Comparison of ENCODE assay signal across 1 cellular context in genomic region chr12:4604684-4605193, GRCh38.
A peak's percentile ranks its signal among the peaks of the same experiment; 100 is the strongest.
TF ChIP-seq lines count a peak whose summit lies in the region.

No MANE protein-coding gene starts in this region.

TF ChIP-seq in HepG2, 621 proteins besides CTCF, POLR2A, EP300 and RAD21 (continued from another document and continues in another):
- TF ChIP-seq, protein P1, sequence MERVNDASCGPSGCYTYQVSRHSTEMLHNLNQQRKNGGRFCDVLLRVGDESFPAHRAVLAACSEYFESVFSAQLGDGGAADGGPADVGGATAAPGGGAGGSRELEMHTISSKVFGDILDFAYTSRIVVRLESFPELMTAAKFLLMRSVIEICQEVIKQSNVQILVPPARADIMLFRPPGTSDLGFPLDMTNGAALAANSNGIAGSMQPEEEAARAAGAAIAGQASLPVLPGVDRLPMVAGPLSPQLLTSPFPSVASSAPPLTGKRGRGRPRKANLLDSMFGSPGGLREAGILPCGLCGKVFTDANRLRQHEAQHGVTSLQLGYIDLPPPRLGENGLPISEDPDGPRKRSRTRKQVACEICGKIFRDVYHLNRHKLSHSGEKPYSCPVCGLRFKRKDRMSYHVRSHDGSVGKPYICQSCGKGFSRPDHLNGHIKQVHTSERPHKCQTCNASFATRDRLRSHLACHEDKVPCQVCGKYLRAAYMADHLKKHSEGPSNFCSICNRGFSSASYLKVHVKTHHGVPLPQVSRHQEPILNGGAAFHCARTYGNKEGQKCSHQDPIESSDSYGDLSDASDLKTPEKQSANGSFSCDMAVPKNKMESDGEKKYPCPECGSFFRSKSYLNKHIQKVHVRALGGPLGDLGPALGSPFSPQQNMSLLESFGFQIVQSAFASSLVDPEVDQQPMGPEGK (CRISPR knock-in tag; IDR thresholded peaks at IDR 0.05), result peak; percentile 90
- TF ChIP-seq, protein P2, sequence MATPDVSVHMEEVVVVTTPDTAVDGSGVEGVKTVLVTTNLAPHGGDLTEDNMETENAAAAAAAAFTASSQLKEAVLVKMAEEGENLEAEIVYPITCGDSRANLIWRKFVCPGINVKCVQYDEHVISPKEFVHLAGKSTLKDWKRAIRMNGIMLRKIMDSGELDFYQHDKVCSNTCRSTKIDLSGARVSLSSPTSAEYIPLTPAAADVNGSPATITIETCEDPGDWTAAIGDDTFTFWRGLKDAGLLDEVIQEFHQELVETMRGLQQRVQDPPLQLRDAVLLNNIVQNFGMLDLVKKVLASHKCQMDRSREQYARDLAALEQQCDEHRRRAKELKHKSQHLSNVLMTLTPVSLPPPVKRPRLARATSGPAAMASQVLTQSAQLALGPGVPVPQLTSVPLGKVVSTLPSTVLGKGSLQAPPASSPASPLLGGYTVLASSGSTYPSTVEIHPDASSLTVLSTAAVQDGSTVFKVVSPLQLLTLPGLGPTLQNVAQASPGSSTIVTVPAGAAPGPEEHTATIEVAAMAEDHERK (CRISPR knock-in tag; IDR thresholded peaks at IDR 0.05; ENCODE audit: low read depth), result no peak
- TF ChIP-seq TGIF2 (CRISPR knock-in tag; IDR thresholded peaks at IDR 0.05) (no peak), ZNF788 (CRISPR knock-in tag; IDR thresholded peaks at IDR 0.05; ENCODE audit: borderline replicate concordance) (no peak; the same call in 1 of the 2 replicates), THAP7 (CRISPR knock-in tag; IDR thresholded peaks at IDR 0.05) (peak; percentile 59; the same call in 1 of the 2 replicates), KDM1A (CRISPR knock-in tag; IDR thresholded peaks at IDR 0.05) (no peak), FOXM1 (CRISPR knock-in tag; IDR thresholded peaks at IDR 0.05) (no peak), KAT8 (CRISPR knock-in tag; IDR thresholded peaks at IDR 0.05) (0 out of 2 replicates have a peak, but pooled peaks have one; percentile 79), CBX5 (CRISPR knock-in tag; IDR thresholded peaks at IDR 0.05; ENCODE audit: borderline replicate concordance) (no peak), NFE2 (CRISPR knock-in tag; IDR thresholded peaks at IDR 0.05) (no peak), KLF9 (CRISPR knock-in tag; IDR thresholded peaks at IDR 0.05; ENCODE audit: low read depth) (no peak), GATA4 (IDR thresholded peaks at IDR 0.05; ENCODE audit: borderline replicate concordance, low read depth) (no peak), EHMT2 (IDR thresholded peaks at IDR 0.05; ENCODE audit: borderline replicate concordance, low read depth, low read length) (no peak), RFXAP (CRISPR knock-in tag; IDR thresholded peaks at IDR 0.05; ENCODE audit: borderline replicate concordance) (no peak), STAT5B (CRISPR knock-in tag; IDR thresholded peaks at IDR 0.05) (no peak), REL (CRISPR knock-in tag; conservative IDR thresholded peaks at IDR 0.05) (no peak), ZIK1 (CRISPR knock-in tag; IDR thresholded peaks at IDR 0.05; ENCODE audit: borderline replicate concordance, low read depth) (no peak), ZNF530 (CRISPR knock-in tag; IDR thresholded peaks at IDR 0.05; ENCODE audit: low read depth) (no peak), TOE1 (CRISPR knock-in tag; IDR thresholded peaks at IDR 0.05) (no peak), E2F5 (CRISPR knock-in tag; conservative IDR thresholded peaks at IDR 0.05) (no peak), RFX5 (IDR thresholded peaks at IDR 0.05; ENCODE audit: low read depth, low read length) (no peak), FOSL1 (CRISPR knock-in tag; IDR thresholded peaks at IDR 0.05; ENCODE audit: borderline replicate concordance) (no peak), RFX3 (CRISPR knock-in tag; IDR thresholded peaks at IDR 0.05) (no peak), CREM (IDR thresholded peaks at IDR 0.05) (0 out of 2 replicates have a peak, but pooled peaks have one; percentile 33), CREM (CRISPR knock-in tag; IDR thresholded peaks at IDR 0.05) (no peak), CEBPZ (IDR thresholded peaks at IDR 0.05; ENCODE audit: low read length) (no peak), ZNF883 (CRISPR knock-in tag; IDR thresholded peaks at IDR 0.05; ENCODE audit: not compliant biosample characterization) (no peak), AHDC1 (CRISPR knock-in tag; IDR thresholded peaks at IDR 0.05; ENCODE audit: borderline replicate concordance) (no peak), ZNF7 (CRISPR knock-in tag; IDR thresholded peaks at IDR 0.05) (no peak)
- TF ChIP-seq, protein P3, sequence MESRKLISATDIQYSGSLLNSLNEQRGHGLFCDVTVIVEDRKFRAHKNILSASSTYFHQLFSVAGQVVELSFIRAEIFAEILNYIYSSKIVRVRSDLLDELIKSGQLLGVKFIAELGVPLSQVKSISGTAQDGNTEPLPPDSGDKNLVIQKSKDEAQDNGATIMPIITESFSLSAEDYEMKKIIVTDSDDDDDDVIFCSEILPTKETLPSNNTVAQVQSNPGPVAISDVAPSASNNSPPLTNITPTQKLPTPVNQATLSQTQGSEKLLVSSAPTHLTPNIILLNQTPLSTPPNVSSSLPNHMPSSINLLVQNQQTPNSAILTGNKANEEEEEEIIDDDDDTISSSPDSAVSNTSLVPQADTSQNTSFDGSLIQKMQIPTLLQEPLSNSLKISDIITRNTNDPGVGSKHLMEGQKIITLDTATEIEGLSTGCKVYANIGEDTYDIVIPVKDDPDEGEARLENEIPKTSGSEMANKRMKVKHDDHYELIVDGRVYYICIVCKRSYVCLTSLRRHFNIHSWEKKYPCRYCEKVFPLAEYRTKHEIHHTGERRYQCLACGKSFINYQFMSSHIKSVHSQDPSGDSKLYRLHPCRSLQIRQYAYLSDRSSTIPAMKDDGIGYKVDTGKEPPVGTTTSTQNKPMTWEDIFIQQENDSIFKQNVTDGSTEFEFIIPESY (CRISPR knock-in tag; IDR thresholded peaks at IDR 0.05), result 0 out of 2 replicates have a peak, but pooled peaks have one; percentile 8
- TF ChIP-seq, protein P4, sequence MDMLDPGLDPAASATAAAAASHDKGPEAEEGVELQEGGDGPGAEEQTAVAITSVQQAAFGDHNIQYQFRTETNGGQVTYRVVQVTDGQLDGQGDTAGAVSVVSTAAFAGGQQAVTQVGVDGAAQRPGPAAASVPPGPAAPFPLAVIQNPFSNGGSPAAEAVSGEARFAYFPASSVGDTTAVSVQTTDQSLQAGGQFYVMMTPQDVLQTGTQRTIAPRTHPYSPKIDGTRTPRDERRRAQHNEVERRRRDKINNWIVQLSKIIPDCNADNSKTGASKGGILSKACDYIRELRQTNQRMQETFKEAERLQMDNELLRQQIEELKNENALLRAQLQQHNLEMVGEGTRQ (IDR thresholded peaks at IDR 0.05; ENCODE audit: low read depth, low read length), result no peak
- TF ChIP-seq, protein P4 (CRISPR knock-in tag; IDR thresholded peaks at IDR 0.05; ENCODE audit: borderline replicate concordance), result no peak
- TF ChIP-seq, protein P5, sequence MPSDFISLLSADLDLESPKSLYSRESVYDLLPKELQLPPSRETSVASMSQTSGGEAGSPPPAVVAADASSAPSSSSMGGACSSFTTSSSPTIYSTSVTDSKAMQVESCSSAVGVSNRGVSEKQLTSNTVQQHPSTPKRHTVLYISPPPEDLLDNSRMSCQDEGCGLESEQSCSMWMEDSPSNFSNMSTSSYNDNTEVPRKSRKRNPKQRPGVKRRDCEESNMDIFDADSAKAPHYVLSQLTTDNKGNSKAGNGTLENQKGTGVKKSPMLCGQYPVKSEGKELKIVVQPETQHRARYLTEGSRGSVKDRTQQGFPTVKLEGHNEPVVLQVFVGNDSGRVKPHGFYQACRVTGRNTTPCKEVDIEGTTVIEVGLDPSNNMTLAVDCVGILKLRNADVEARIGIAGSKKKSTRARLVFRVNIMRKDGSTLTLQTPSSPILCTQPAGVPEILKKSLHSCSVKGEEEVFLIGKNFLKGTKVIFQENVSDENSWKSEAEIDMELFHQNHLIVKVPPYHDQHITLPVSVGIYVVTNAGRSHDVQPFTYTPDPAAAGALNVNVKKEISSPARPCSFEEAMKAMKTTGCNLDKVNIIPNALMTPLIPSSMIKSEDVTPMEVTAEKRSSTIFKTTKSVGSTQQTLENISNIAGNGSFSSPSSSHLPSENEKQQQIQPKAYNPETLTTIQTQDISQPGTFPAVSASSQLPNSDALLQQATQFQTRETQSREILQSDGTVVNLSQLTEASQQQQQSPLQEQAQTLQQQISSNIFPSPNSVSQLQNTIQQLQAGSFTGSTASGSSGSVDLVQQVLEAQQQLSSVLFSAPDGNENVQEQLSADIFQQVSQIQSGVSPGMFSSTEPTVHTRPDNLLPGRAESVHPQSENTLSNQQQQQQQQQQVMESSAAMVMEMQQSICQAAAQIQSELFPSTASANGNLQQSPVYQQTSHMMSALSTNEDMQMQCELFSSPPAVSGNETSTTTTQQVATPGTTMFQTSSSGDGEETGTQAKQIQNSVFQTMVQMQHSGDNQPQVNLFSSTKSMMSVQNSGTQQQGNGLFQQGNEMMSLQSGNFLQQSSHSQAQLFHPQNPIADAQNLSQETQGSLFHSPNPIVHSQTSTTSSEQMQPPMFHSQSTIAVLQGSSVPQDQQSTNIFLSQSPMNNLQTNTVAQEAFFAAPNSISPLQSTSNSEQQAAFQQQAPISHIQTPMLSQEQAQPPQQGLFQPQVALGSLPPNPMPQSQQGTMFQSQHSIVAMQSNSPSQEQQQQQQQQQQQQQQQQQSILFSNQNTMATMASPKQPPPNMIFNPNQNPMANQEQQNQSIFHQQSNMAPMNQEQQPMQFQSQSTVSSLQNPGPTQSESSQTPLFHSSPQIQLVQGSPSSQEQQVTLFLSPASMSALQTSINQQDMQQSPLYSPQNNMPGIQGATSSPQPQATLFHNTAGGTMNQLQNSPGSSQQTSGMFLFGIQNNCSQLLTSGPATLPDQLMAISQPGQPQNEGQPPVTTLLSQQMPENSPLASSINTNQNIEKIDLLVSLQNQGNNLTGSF (CRISPR knock-in tag; IDR thresholded peaks at IDR 0.05), result no peak
